ENCODE assay signal across 8 cellular contexts in the genomic region with DNA sequence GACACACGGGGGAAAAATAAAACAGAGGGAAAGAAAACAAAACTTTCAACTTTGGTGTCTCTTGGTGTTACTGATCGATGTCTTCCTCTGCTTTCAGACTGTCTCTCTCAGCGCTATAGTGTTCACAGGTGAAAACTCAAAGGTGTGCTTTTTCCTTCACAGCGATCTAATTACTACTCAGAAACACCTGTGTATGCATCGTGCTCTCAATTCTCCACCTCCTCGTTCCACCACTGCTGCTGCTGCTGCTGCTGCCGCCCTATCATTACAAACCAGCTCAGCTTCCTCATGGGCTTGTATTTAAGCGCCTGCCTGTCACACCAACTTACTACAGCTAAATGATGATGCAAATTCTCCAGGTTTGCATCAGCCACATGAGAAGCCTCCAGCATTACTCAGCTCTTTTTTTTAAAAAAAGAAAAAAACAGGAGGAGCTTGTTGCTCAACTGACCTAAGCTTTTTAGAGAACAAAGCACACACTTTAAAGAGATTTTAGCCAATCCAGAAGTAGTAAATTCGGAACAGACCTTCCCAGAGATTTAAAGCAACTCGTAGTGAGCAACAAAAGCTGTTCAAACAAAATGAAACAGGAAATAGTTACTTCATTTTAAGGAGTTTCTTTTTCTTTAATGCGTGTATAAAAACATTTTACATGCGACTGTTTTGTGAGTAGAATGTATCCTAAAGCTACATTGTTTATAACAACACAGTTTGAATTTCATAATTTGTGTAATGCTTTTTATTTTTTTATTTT.
DNase-seq lines count a peak whose midpoint lies in the region; ATAC-seq and FAIRE-seq lines count a peak whose summit lies in the region.

Gene SLC7A11 (minus strand): TSS at position 274 of the 754 bp plus-strand sequence. CDS start 280 bp downstream, outside the sequence.

- peak; percentile 98 for ATAC-seq in GM18517 (IDR thresholded peaks at IDR 0.05; ENCODE audit: unreplicated experiment)
- peak; percentile 98 for ATAC-seq in HG02973 (IDR thresholded peaks at IDR 0.05; ENCODE audit: unreplicated experiment)

- H3K4me1 Mint-ChIP-seq in T-helper 2 cell treated with Interferon-gamma antibody and Interleukin-4, amounts not matched to agents 5 μg/mL and 100 μg/mL, for 36 hours (ENCODE audit: low read depth) = peaks cover 37% of the 10 kb centered on the region

- peak within 1 kb of the TSS; percentile 93 for H3K4me3 Mint-ChIP-seq in T-helper 2 cell treated with Interferon-gamma antibody and Interleukin-4, amounts not matched to agents 5 μg/mL and 100 μg/mL, for 36 hours

- no peaks in the 10 kb centered on the region for H3K27me3 Mint-ChIP-seq in T-helper 2 cell treated with Interferon-gamma antibody and Interleukin-4, amounts not matched to agents 5 μg/mL and 100 μg/mL, for 36 hours (ENCODE audit: low read depth)

- H3K27ac Mint-ChIP-seq in T-helper 2 cell treated with Interferon-gamma antibody and Interleukin-4, amounts not matched to agents 5 μg/mL and 100 μg/mL, for 36 hours = peak within 1 kb of the TSS; percentile 96

- peaks cover 1% of the 10 kb centered on the region for H3K36me3 Mint-ChIP-seq in T-helper 2 cell treated with Interferon-gamma antibody and Interleukin-4, amounts not matched to agents 5 μg/mL and 100 μg/mL, for 36 hours (ENCODE audit: low read depth)

- peak; percentile 95 for FAIRE-seq in colon (lab: Jason Lieb, UNC)

- DNase-seq in AG08396 (ENCODE audit: low spot score) (peak; percentile 55), NCI-H187 (lab: John Stamatoyannopoulos, UW) (peak; percentile 18 to 40), kidney tubule cell (ENCODE audit: low spot score) (peak; percentile 99)
- peak; percentile 70 for DNase-seq in T-helper 2 cell treated with Interferon-gamma antibody and Interleukin-4, amounts not matched to agents 5 μg/mL and 100 μg/mL, for 36 hours (ENCODE audit: low spot score)
- peak; percentile 25 for DNase-seq in stimulated activated CD4-positive, alpha-beta T cell treated with anti-CD3 and anti-CD28 coated beads, Interleukin-4, amount 100 ng/mL, for 1 hour

- no peaks in the 10 kb centered on the region for H3K9me3 Mint-ChIP-seq in T-helper 2 cell treated with Interferon-gamma antibody and Interleukin-4, amounts not matched to agents 5 μg/mL and 100 μg/mL, for 36 hours

Comparison
In these comparisons a context has a peak if more than half of its experiments do, and no peak if none do; other contexts are left out.
1. Peak in every context shown above with its lines: DNase-seq and ATAC-seq.
2. DNase-seq: peak in every context shown above with its lines; median percentile 99 in kidney tubule cell; 70 in T-helper 2 cell treated with Interferon-gamma antibody and Interleukin-4, amounts not matched to agents 5 μg/mL and 100 μg/mL, for 36 hours; 55 in AG08396; 29 in NCI-H187; 25 in stimulated activated CD4-positive, alpha-beta T cell treated with anti-CD3 and anti-CD28 coated beads, Interleukin-4, amount 100 ng/mL, for 1 hour.